Comparison of ENCODE assay signal across 10 cellular contexts in the genomic region with DNA sequence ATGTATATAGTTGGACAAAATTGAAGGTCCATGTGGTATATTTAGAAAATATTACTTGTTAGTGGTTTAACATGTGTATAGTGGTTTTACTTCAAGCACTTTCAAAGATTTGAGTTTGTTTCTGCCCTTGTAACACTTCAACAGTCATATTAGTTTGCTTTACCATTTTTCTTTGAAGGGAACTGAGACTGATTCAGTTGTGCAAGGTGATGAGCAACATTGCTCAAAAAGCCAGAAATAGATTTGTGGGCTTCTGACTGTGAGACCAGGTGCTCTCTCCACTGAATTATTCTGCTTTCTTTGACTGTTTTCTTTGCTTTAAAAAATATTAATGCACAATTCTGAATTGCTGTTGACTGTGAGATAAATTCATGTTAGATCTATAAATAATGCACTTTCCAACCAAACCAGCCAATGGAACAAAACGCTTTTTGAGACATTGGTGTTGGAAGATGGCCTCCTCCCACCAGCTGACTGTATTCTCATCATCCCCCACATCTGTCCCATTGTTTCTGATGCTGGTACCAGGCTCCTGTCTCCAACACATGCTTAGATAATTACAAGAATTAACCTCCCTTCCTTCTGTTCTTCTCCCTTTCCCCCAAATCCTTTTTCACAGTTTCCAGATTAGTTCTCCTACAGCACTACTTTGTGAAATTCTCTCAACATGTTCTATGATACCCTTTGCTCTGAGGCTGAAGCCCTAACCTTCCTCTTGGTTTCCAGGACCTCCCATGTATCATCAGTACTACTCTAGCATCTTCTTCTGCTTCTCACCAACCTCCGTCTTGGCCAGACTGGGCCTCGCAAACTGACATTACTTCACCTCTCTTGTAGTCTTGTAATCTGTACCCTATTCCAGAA. TPM values are rescaled to one million over a fixed set of nuclear protein-coding genes. Genes with fewer than 3 reads are reported as not detected.
DNase-seq lines count a peak whose midpoint lies in the region; ATAC-seq and TF ChIP-seq lines count a peak whose summit lies in the region.
"Had no signal": no experiment of that assay in that cellular context is flagged by ENCODE, and none has a peak within 500 bp of the region (broad histone marks: within the 10 kb centered on the region; RNA-seq: fewer than 3 reads in every experiment).

No MANE protein-coding gene starts in this region.

- no peaks in the 10 kb centered on the region for H3K9me3 ChIP-seq in hepatocyte (ENCODE audit: low read depth)
- H3K9me3 ChIP-seq: stomach had no signal

- peaks cover 3% of the 10 kb centered on the region for H3K4me1 ChIP-seq in hepatocyte (ENCODE audit: insufficient read depth)

- no peak overlapping the region for H3K4me3 ChIP-seq in hepatocyte
- H3K4me3 ChIP-seq: stomach had no signal

- 96% methylated on average over 3 of the region's 3 CpGs for WGBS in hepatocyte (ENCODE audit: low lambda C conversion rate, missing lambda C conversion rate)

- no peaks in the 10 kb centered on the region for H3K36me3 ChIP-seq in hepatocyte (replicated peaks; ENCODE audit: insufficient read depth, low read depth)
- H3K36me3 ChIP-seq: stomach had no signal

- DNase-seq in cerebellar cortex (ENCODE audit: low spot score) (peak; percentile 82), hepatocyte (ENCODE audit: low spot score) (no peak), NCI-H1694 treated with DMSO at 0.1 percent for 48 hours (lab: John Stamatoyannopoulos, UW) (no peak), T-helper 9 cell (no peak), globus pallidus (ENCODE audit: low spot score) (no peak)
- DNase-seq: NCI-H2171 treated with DMSO at 0.1 percent for 48 hours, stomach had no signal

- H3K9me2 ChIP-seq in hepatocyte (replicated peaks; ENCODE audit: insufficient read depth) = no peaks in the 10 kb centered on the region

- no peak overlapping the region for H3K4me2 ChIP-seq in hepatocyte

- no peaks in the 10 kb centered on the region for H3K27me3 ChIP-seq in hepatocyte
- H3K27me3 ChIP-seq: stomach had no signal

- no peak for TF ChIP-seq CTCF in hepatocyte (IDR thresholded peaks at IDR 0.05; ENCODE audit: poor library complexity)

- no peaks in the 10 kb centered on the region for H4K20me1 ChIP-seq in hepatocyte (ENCODE audit: insufficient read depth, poor library complexity, severe bottlenecking)

- H3K79me2 ChIP-seq in hepatocyte = peaks cover 39% of the 10 kb centered on the region

- H2AFZ ChIP-seq in hepatocyte = no peak overlapping the region

- no peak overlapping the region for H3K27ac ChIP-seq in hepatocyte

- ATAC-seq in GM18499 (IDR thresholded peaks at IDR 0.05; ENCODE audit: insufficient read depth, unreplicated experiment) (peak; percentile 87), GM21390 (IDR thresholded peaks at IDR 0.05; ENCODE audit: unreplicated experiment) (peak; percentile 92), HG03378 (IDR thresholded peaks at IDR 0.05; ENCODE audit: unreplicated experiment) (peak; percentile 92)

RNA-seq across cellular contexts. Expression of a gene that starts 27.9 kb away (rescaled TPM):
- total RNA-seq in hepatocyte = 14.2 and 15.1 TPM in 2 replicates
- polyA plus RNA-seq in hepatocyte = 3.2 and 4.9 TPM in 2 replicates
